In the genomic region with DNA sequence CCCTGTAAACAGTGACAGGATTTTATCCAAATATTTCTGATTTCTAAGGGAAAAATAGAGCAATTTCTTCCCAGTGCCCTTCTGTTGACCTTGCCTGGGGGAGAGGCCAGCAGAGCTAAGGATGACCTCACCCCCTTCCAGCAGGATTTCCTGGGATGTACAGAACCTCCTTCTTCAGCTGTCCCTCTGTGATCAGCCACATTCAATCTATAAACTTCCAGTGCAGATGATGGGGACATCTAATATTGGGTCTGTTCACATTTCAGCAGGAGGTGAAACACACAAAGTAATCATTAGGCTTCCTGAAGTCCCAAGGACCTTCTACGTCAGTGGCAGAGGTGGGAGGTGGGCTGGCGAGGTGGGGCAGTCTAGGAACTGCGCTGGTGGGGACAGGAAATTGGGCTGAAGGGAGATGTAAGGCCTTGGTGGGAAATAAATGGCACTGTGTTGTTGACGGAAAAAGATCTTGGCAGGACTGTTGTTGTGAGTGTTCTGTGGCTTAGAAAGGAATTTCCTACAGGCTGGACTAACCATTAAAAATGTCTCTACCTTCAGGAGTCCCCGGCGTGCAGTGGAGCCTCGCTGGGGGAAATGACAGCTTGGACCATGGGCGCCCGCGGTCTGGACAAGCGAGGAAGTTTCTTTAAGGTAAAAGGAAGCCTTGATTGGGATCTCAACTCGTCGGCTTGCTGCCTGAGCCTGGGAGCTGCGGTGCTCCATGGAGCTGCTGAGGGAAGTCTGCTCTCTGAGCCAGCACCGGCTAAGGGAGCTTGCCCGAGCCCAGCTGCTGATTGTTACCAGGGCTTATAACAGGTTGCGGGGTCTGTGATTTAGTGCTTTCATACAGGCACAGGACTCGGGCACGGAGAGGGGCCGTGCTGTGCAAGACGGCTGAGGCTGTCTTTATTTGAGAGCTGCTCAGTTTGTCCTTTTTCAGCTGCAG, we compare ENCODE assay signal across 8 cellular contexts.
DNase-seq lines count a peak whose midpoint lies in the region; ATAC-seq and TF ChIP-seq lines count a peak whose summit lies in the region.

No MANE protein-coding gene starts in this region.

- H3K9me3 ChIP-seq in colonic mucosa (no peaks in the 10 kb centered on the region), thyroid gland (no peaks in the 10 kb centered on the region)

- H3K27me3 ChIP-seq in colonic mucosa (no peaks in the 10 kb centered on the region), thyroid gland (no peaks in the 10 kb centered on the region)

- WGBS in lower leg skin, 2 donors = 39 to 46% methylated on average over 21 of the region's 21 CpGs
- WGBS in thyroid gland, 2 donors = 58 to 63% methylated on average over 19 to 21 of the region's 21 CpGs

- H3K36me3 ChIP-seq in colonic mucosa (no peaks in the 10 kb centered on the region), thyroid gland (no peaks in the 10 kb centered on the region)

- TF ChIP-seq POLR2A in lower leg skin (IDR thresholded peaks at IDR 0.05) = no peak
- no peak for TF ChIP-seq POLR2A in thyroid gland (IDR thresholded peaks at IDR 0.05)

- TF ChIP-seq CTCF in colonic mucosa (IDR thresholded peaks at IDR 0.05) (no peak), lower leg skin (IDR thresholded peaks at IDR 0.05) (no peak), thyroid gland (IDR thresholded peaks at IDR 0.05) (no peak)

- peaks cover 8% of the 10 kb centered on the region for H3K4me1 ChIP-seq in colonic mucosa
- peaks cover 59 to 60% of the 10 kb centered on the region in 2 donors for H3K4me1 ChIP-seq in thyroid gland

- intact Hi-C loops in colonic mucosa (cut with DNase I) (no loop called here), lower leg skin (cut with DNase I; ENCODE audit: low total_unique reads) (no loop called here), thyroid gland (cut with DNase I) (loop anchor here (10.0 kb wide), 1 partner anchor 106 kb away; no protein-coding TSS in a partner anchor)

- H3K27ac ChIP-seq in colonic mucosa (peak overlapping the region; percentile 96), thyroid gland (peak overlapping the region; percentile 81 to 88 (median 87))

- H3K4me3 ChIP-seq in colonic mucosa (peak overlapping the region; percentile 24), lower leg skin (ENCODE audit: low read depth, poor library complexity, severe bottlenecking) (no peak overlapping the region), thyroid gland (replicated peaks in 1 of 3) (no peak overlapping the region)

- ATAC-seq in HG02623 (IDR thresholded peaks at IDR 0.05; ENCODE audit: unreplicated experiment) (no peak), GM19395 (IDR thresholded peaks at IDR 0.05; ENCODE audit: unreplicated experiment) (no peak)

- DNase-seq in M059J (ENCODE audit: low read depth) (peak; percentile 90), colonic mucosa (peak; percentile 58), lower leg skin (ENCODE audit: low spot score in 2 of 2) (peak; percentile 33 to 88), thyroid gland (peak in 1 of 2 donors; percentile 6), NCI-H187 (lab: John Stamatoyannopoulos, UW) (no peak), RKO (ENCODE audit: low spot score) (no peak)

- peak overlapping the region; percentile 56 to 94 for H3K9ac ChIP-seq in colonic mucosa (ENCODE audit: low read depth in 2 of 2, low read length in 2 of 2)

Comparison
In these comparisons a context has a peak if more than half of its experiments do, and no peak if none do; other contexts are left out.
1. DNase-seq: peak in M059J (single experiment), colonic mucosa (single experiment) and lower leg skin (2 of 2); none in NCI-H187 (0 of 2) and RKO (single experiment).